ENCODE assay signal across 34 cellular contexts in the genomic region with DNA sequence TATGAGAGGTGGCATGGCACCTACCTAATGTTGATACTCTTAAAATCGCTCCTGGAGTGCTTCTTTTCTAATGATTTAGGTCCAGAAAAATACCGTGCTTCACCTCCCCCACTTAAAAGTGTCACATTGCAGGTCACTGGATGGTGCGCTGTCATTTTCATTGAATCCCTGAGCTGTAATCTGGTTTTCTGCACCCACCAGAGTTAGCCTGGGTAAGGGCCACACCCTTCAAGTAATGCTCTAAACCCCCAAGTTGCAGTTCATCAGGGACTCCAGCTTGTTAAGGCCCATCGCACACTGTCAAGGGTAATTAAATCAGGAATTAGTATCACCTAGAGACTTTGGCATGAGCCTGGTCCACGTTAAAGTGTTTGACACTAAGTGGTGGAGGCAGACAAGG. TPM values are rescaled to one million over a fixed set of nuclear protein-coding genes. Genes with fewer than 3 reads are reported as not detected.
"Had no signal": no experiment of that assay in that cellular context is flagged by ENCODE, and none has a peak within 500 bp of the region (broad histone marks: within the 10 kb centered on the region; RNA-seq: fewer than 3 reads in every experiment).

No MANE protein-coding gene starts in this region.

- H3K27me3 ChIP-seq: adrenal gland, body of pancreas, breast epithelium, SJCRH30 had no signal

- H3K36me3 ChIP-seq: adrenal gland, breast epithelium, SJCRH30 had no signal

- ATAC-seq: activated CD4-positive, alpha-beta T cell treated with anti-CD3 and anti-CD28 coated beads for 36 hours; activated CD4-positive, CD25-positive, alpha-beta regulatory T cell treated with anti-CD3 and anti-CD28 coated beads, Interleukin-2, amount 50 U/mL, for 24 hours; activated CD8-positive, alpha-beta T cell treated with anti-CD3 and anti-CD28 coated beads, Interleukin-2, amount 10 ng/mL, durations not matched to agents 7 days and 5 days; activated naive CD4-positive, alpha-beta T cell treated with anti-CD3 and anti-CD28 coated beads, Interleukin-2, amount 50 U/mL, for 72 hours; body of pancreas; Panc1; WTC11 had no signal

- H3K27ac Mint-ChIP-seq: activated CD4-positive, alpha-beta T cell treated with anti-CD3 and anti-CD28 coated beads for 36 hours; activated CD4-positive, alpha-beta T cell treated with anti-CD3 and anti-CD28 coated beads, Interleukin-2, amount 10 ng/mL, durations not matched to agents 7 days and 5 days; activated CD8-positive, alpha-beta T cell treated with anti-CD3 and anti-CD28 coated beads, Interleukin-2, amount 10 ng/mL, durations not matched to agents 7 days and 5 days; activated naive CD4-positive, alpha-beta T cell treated with anti-CD3 and anti-CD28 coated beads for 36 hours; activated naive CD4-positive, alpha-beta T cell treated with anti-CD3 and anti-CD28 coated beads, Interleukin-2, amount 50 U/mL, for 72 hours; activated T-cell treated with anti-CD3 and anti-CD28 coated beads, Interleukin-2, amount 50 U/mL, for 24 hours; T-helper 1 cell treated with Interleukin-12 subunit alpha and Interleukin-12 subunit beta and Interleukin-4 antibody, amounts not matched to agents 30 μg/mL and 1 μg/mL, for 36 hours; T-helper 2 cell treated with Interferon-gamma antibody and Interleukin-4, amounts not matched to agents 5 μg/mL and 100 μg/mL, for 36 hours; WTC11 had no signal

- H3K4me3 Mint-ChIP-seq: activated CD4-positive, alpha-beta T cell treated with anti-CD3 and anti-CD28 coated beads for 36 hours; activated CD4-positive, alpha-beta T cell treated with anti-CD3 and anti-CD28 coated beads, Interleukin-2, amount 10 ng/mL, durations not matched to agents 7 days and 5 days; activated CD8-positive, alpha-beta T cell treated with anti-CD3 and anti-CD28 coated beads, Interleukin-2, amount 10 ng/mL, durations not matched to agents 7 days and 5 days; activated naive CD4-positive, alpha-beta T cell treated with anti-CD3 and anti-CD28 coated beads for 36 hours; activated T-cell treated with anti-CD3 and anti-CD28 coated beads, Interleukin-2, amount 50 U/mL, for 24 hours; T-helper 1 cell treated with Interleukin-12 subunit alpha and Interleukin-12 subunit beta and Interleukin-4 antibody, amounts not matched to agents 30 μg/mL and 1 μg/mL, for 36 hours; T-helper 2 cell treated with Interferon-gamma antibody and Interleukin-4, amounts not matched to agents 5 μg/mL and 100 μg/mL, for 36 hours; WTC11 had no signal

- H3K4me1 ChIP-seq: body of pancreas, breast epithelium, SJCRH30 had no signal

- H3K4me1 Mint-ChIP-seq: activated CD4-positive, alpha-beta T cell treated with anti-CD3 and anti-CD28 coated beads for 36 hours; activated CD4-positive, alpha-beta T cell treated with anti-CD3 and anti-CD28 coated beads, Interleukin-2, amount 10 ng/mL, durations not matched to agents 7 days and 5 days had no signal

- H3K9me3 ChIP-seq: adrenal gland, body of pancreas, breast epithelium, SJCRH30, SK-N-SH had no signal

- H3K36me3 Mint-ChIP-seq: WTC11 had no signal

- H3K9me3 Mint-ChIP-seq: activated CD4-positive, alpha-beta T cell treated with anti-CD3 and anti-CD28 coated beads, Interleukin-2, amount 10 ng/mL, durations not matched to agents 7 days and 5 days; activated naive CD4-positive, alpha-beta T cell treated with anti-CD3 and anti-CD28 coated beads for 36 hours; T-helper 1 cell treated with Interleukin-12 subunit alpha and Interleukin-12 subunit beta and Interleukin-4 antibody, amounts not matched to agents 30 μg/mL and 1 μg/mL, for 36 hours; T-helper 2 cell treated with Interferon-gamma antibody and Interleukin-4, amounts not matched to agents 5 μg/mL and 100 μg/mL, for 36 hours; WTC11 had no signal

- H3K27ac ChIP-seq: adrenal gland, body of pancreas, breast epithelium, SJCRH30 had no signal

- DNase-seq: activated CD4-positive, alpha-beta T cell treated with anti-CD3 and anti-CD28 coated beads for 36 hours; activated CD4-positive, alpha-beta T cell treated with anti-CD3 and anti-CD28 coated beads, Interleukin-2, amount 10 ng/mL, durations not matched to agents 7 days and 5 days; activated CD4-positive, alpha-beta T cell treated with anti-CD3 and anti-CD28 coated beads, Interleukin-2, amount 50 U/mL, for 48 hours; activated CD8-positive, alpha-beta T cell treated with anti-CD3 and anti-CD28 coated beads, Interleukin-2, amount 10 ng/mL, durations not matched to agents 7 days and 5 days; activated gamma-delta T cell treated with Interleukin-2 at 50 U/mL for 16 hours; activated naive CD4-positive, alpha-beta T cell treated with anti-CD3 and anti-CD28 coated beads for 36 hours; activated T-cell treated with anti-CD3 and anti-CD28 coated beads, Interleukin-2, amount 50 U/mL, for 24 hours; adrenal gland; body of pancreas; caudate nucleus; cerebellar nuclear complex; KG1; MM.1S; MV-4-11; NCI-H1092; NCI-H1436 treated with DMSO at 0.1 percent for 48 hours; NCI-H1694 treated with DMSO at 0.1 percent for 48 hours; NCI-H2029; NCI-H2107; NCI-H226; NCI-H446 treated with DMSO at 0.1 percent for 48 hours; SHP77; SJCRH30; SK-N-SH had no signal

- H3K4me3 ChIP-seq: adrenal gland, body of pancreas, breast epithelium, SJCRH30 had no signal

- H3K27me3 Mint-ChIP-seq: activated CD4-positive, alpha-beta T cell treated with anti-CD3 and anti-CD28 coated beads for 36 hours; activated CD4-positive, alpha-beta T cell treated with anti-CD3 and anti-CD28 coated beads, Interleukin-2, amount 10 ng/mL, durations not matched to agents 7 days and 5 days; activated T-cell treated with anti-CD3 and anti-CD28 coated beads, Interleukin-2, amount 50 U/mL, for 24 hours had no signal

RNA-seq across cellular contexts. Expression of a gene that starts 34.1 kb away (rescaled TPM):
- total RNA-seq: activated CD4-positive, alpha-beta T cell treated with anti-CD3 and anti-CD28 coated beads for 36 hours; activated CD4-positive, alpha-beta T cell treated with anti-CD3 and anti-CD28 coated beads, Interleukin-2, amount 10 ng/mL, durations not matched to agents 7 days and 5 days; activated CD8-positive, alpha-beta T cell treated with anti-CD3 and anti-CD28 coated beads, Interleukin-2, amount 10 ng/mL, durations not matched to agents 7 days and 5 days; activated naive CD4-positive, alpha-beta T cell treated with anti-CD3 and anti-CD28 coated beads for 36 hours; activated naive CD4-positive, alpha-beta T cell treated with anti-CD3 and anti-CD28 coated beads, Interleukin-2, amount 50 U/mL, for 72 hours; LHCN-M2; RPMI7951; SJCRH30 had no signal

RNA-seq across cellular contexts. Expression of a gene that starts 40.3 kb away (rescaled TPM):
- total RNA-seq: activated CD4-positive, alpha-beta T cell treated with anti-CD3 and anti-CD28 coated beads for 36 hours; activated CD4-positive, alpha-beta T cell treated with anti-CD3 and anti-CD28 coated beads, Interleukin-2, amount 10 ng/mL, durations not matched to agents 7 days and 5 days; activated CD8-positive, alpha-beta T cell treated with anti-CD3 and anti-CD28 coated beads, Interleukin-2, amount 10 ng/mL, durations not matched to agents 7 days and 5 days; activated naive CD4-positive, alpha-beta T cell treated with anti-CD3 and anti-CD28 coated beads for 36 hours; activated naive CD4-positive, alpha-beta T cell treated with anti-CD3 and anti-CD28 coated beads, Interleukin-2, amount 50 U/mL, for 72 hours; astrocyte; body of pancreas; RPMI7951; SJCRH30 had no signal
